In genomic region chr20:16097788-16098187, GRCh38 we compare ENCODE assay signal across 32 cellular contexts.
"Had no signal": no experiment of that assay in that cellular context is flagged by ENCODE, and none has a peak within 500 bp of the region (broad histone marks: within the 10 kb centered on the region; RNA-seq: fewer than 3 reads in every experiment).

No MANE protein-coding gene starts in this region.

- H3K27ac ChIP-seq: KMS-11 had no signal

- H3K9me3 ChIP-seq: MG63 had no signal

- H3K4me2 ChIP-seq: KMS-11 had no signal

- H3K4me3 ChIP-seq: MG63 had no signal

- DNase-seq: Karpas-422, Kasumi-1, MG63, MM.1S, MV-4-11, NCI-H1048, NCI-H1092, NCI-H1092 treated with DMSO at 0.1 percent for 48 hours, NCI-H1105 treated with DMSO at 0.1 percent for 48 hours, NCI-H1417 treated with DMSO at 0.1 percent for 48 hours, NCI-H1436, NCI-H1436 treated with DMSO at 0.1 percent for 48 hours, NCI-H146, NCI-H1694, NCI-H1694 treated with DMSO at 0.1 percent for 48 hours, NCI-H187, NCI-H187 treated with DMSO at 0.1 percent for 48 hours, NCI-H1930, NCI-H2029, NCI-H2029 treated with DMSO at 0.1 percent for 48 hours, NCI-H2081, NCI-H2081 treated with DMSO at 0.1 percent for 48 hours, NCI-H2107, NCI-H2171, NCI-H2171 treated with DMSO at 0.1 percent for 48 hours, NCI-H2227 treated with DMSO at 0.1 percent for 48 hours, NCI-H226, NCI-H345, NCI-H446, NCI-H446 treated with DMSO at 0.1 percent for 48 hours, NCI-H510A had no signal

- H3K9ac ChIP-seq: KMS-11 had no signal

- H3K27me3 ChIP-seq: MG63 had no signal

- H3K36me3 ChIP-seq: MG63 had no signal
